In genomic region chr13:112261924-112262323, GRCh38 we compare ENCODE assay signal across 21 cellular contexts.
"Had no signal": no experiment of that assay in that cellular context is flagged by ENCODE, and none has a peak within 500 bp of the region (broad histone marks: within the 10 kb centered on the region; RNA-seq: fewer than 3 reads in every experiment).

No MANE protein-coding gene starts in this region.

- DNase-seq: KBM-7, MV-4-11, NCI-H1048, NCI-H1105, NCI-H1417 treated with DMSO at 0.1 percent for 48 hours, NCI-H146, NCI-H1694 treated with DMSO at 0.1 percent for 48 hours, NCI-H1930, NCI-H2081, NCI-H2107, NCI-H2227 treated with DMSO at 0.1 percent for 48 hours, NCI-H446, NCI-H510A, NCI-H524 treated with DMSO at 0.1 percent for 48 hours, NCI-H774, Right ventricle myocardium superior, RPMI8226, SIG-M5 had no signal

- H3K4me1 ChIP-seq: SJSA1 had no signal

- H3K9me3 ChIP-seq: SJSA1 had no signal

- H3K27ac ChIP-seq: HL-60, SJSA1, SK-N-MC had no signal

- H3K36me3 ChIP-seq: SJSA1 had no signal

- H3K4me3 ChIP-seq: SJSA1, SK-N-MC had no signal
